In the genomic region with DNA sequence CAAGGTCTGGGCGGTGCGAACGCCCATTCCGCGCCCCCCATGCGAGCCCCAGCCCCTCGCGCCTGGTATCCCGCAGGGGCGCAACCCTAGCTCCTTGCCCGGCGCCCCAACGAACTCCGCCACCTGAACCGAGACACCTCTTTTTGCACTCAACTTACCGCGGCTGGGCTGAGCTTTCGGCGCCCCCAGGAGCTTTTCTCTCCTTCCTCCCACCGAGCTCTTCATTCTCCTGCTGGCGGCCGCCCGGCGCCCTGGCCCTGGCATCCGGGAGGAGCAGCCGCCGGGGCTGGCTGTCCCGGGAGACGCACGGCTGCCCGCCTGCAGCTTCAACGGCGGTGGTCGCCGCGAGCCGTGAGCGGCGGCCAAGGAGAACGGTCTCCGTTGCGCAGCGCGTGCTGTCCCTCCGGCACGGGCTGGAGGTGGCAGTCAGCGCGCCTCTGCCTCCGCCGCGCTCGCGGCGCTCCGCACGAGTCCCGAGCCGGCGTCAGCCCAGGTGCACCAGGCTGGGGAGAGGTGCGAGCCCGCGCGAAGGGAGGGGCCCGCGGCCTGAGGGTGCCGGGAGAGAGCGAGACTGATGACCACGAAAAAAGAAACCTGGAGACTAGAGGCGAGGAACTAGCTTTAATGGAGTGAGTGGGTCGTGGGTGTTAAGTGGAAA, we compare ENCODE assay signal across 10 cellular contexts.
DNase-seq lines count a peak whose midpoint lies in the region; ATAC-seq, FAIRE-seq and TF ChIP-seq lines count a peak whose summit lies in the region.
"Had no signal": no experiment of that assay in that cellular context is flagged by ENCODE, and none has a peak within 500 bp of the region (broad histone marks: within the 10 kb centered on the region; RNA-seq: fewer than 3 reads in every experiment).

No MANE protein-coding gene starts in this region.

- peaks cover 20% of the 10 kb centered on the region for H3K27me3 Mint-ChIP-seq in activated CD8-positive, alpha-beta T cell treated with anti-CD3 and anti-CD28 coated beads, Interleukin-2, amount 10 ng/mL, durations not matched to agents 7 days and 5 days (ENCODE audit: low read depth)

- H3K27ac Mint-ChIP-seq in activated CD8-positive, alpha-beta T cell treated with anti-CD3 and anti-CD28 coated beads, Interleukin-2, amount 10 ng/mL, durations not matched to agents 7 days and 5 days = no peak overlapping the region

- in situ Hi-C loops in GM13977 (cut with MboI; ENCODE audit: low pct_unique_long_range_greater_than_20kb, low sequenced_read_pairs, unreplicated experiment) = no loop called here

- H3K4me3 ChIP-seq in retinal pigment epithelial cell (ENCODE audit: low read length) = peak overlapping the region; percentile 54

- no peaks in the 10 kb centered on the region for H3K9me3 Mint-ChIP-seq in activated CD8-positive, alpha-beta T cell treated with anti-CD3 and anti-CD28 coated beads, Interleukin-2, amount 10 ng/mL, durations not matched to agents 7 days and 5 days (ENCODE audit: insufficient read depth)

- no peaks in the 10 kb centered on the region for H3K36me3 Mint-ChIP-seq in activated CD8-positive, alpha-beta T cell treated with anti-CD3 and anti-CD28 coated beads, Interleukin-2, amount 10 ng/mL, durations not matched to agents 7 days and 5 days (ENCODE audit: low read depth)

- no peak for FAIRE-seq in GM19239 (lab: Jason Lieb, UNC)

- CTCF ChIA-PET in activated CD8-positive, alpha-beta T cell treated with anti-CD3 and anti-CD28 coated beads, Interleukin-2, amount 10 ng/mL, durations not matched to agents 7 days and 5 days (lab: Charles Lee) = no interaction called here

- POLR2A ChIA-PET in activated CD8-positive, alpha-beta T cell treated with anti-CD3 and anti-CD28 coated beads, Interleukin-2, amount 10 ng/mL, durations not matched to agents 7 days and 5 days (lab: Charles Lee) = no interaction called here

- no peak overlapping the region for H3K4me3 Mint-ChIP-seq in activated CD8-positive, alpha-beta T cell treated with anti-CD3 and anti-CD28 coated beads, Interleukin-2, amount 10 ng/mL, durations not matched to agents 7 days and 5 days

- TF ChIP-seq CTCF in GM13977 (IDR thresholded peaks at IDR 0.05; ENCODE audit: extremely low read depth, insufficient read depth, missing control alignments) (no peak), retinal pigment epithelial cell (conservative IDR thresholded peaks at IDR 0.05; ENCODE audit: low read depth, low read length) (no peak)

- ATAC-seq in activated CD8-positive, alpha-beta T cell treated with anti-CD3 and anti-CD28 coated beads, Interleukin-2, amount 10 ng/mL, durations not matched to agents 7 days and 5 days = peak; percentile 23
- peak; percentile 18 for ATAC-seq in left ventricle myocardium superior
- no peak for ATAC-seq in GM19328 (IDR thresholded peaks at IDR 0.05; ENCODE audit: unreplicated experiment)
- ATAC-seq: HCT116 had no signal

- intact Hi-C loops in left ventricle myocardium superior (cut with micrococcal nuclease) = no loop called here

- H3K4me1 Mint-ChIP-seq in activated CD8-positive, alpha-beta T cell treated with anti-CD3 and anti-CD28 coated beads, Interleukin-2, amount 10 ng/mL, durations not matched to agents 7 days and 5 days (ENCODE audit: low read depth) = no peaks in the 10 kb centered on the region

- DNase-seq in GM13977 (ENCODE audit: low spot score) = peak; percentile 4
- DNase-seq in activated CD8-positive, alpha-beta T cell treated with anti-CD3 and anti-CD28 coated beads, Interleukin-2, amount 10 ng/mL, durations not matched to agents 7 days and 5 days = no peak
- DNase-seq in left ventricle myocardium superior = peak; percentile 37
- DNase-seq in retinal pigment epithelial cell (ENCODE audit: low read depth) = no peak
- DNase-seq in GM19239 (ENCODE audit: insufficient read length, low spot score) = no peak
- DNase-seq in epidermal melanocyte (ENCODE audit: insufficient read length, low spot score) = no peak
- no peak for DNase-seq in NCI-H1436 (lab: John Stamatoyannopoulos, UW)
- DNase-seq: activated gamma-delta T cell had no signal

Comparison
In these comparisons a context has a peak if more than half of its experiments do, and no peak if none do; other contexts are left out.
1. DNase-seq: peak in GM13977 (single experiment) and left ventricle myocardium superior (single experiment); none in activated CD8-positive, alpha-beta T cell treated with anti-CD3 and anti-CD28 coated beads, Interleukin-2, amount 10 ng/mL, durations not matched to agents 7 days and 5 days (single experiment), retinal pigment epithelial cell (single experiment), GM19239 (single experiment), epidermal melanocyte (single experiment) and NCI-H1436 (single experiment).